ENCODE assay signal across 7 cellular contexts in genomic region chr17:4788159-4788806, GRCh38. TPM values are rescaled to one million over a fixed set of nuclear protein-coding genes. Genes with fewer than 3 reads are reported as not detected.
DNase-seq lines count a peak whose midpoint lies in the region; ATAC-seq and TF ChIP-seq lines count a peak whose summit lies in the region.
"Had no signal": no experiment of that assay in that cellular context is flagged by ENCODE, and none has a peak within 500 bp of the region (broad histone marks: within the 10 kb centered on the region; RNA-seq: fewer than 3 reads in every experiment).

No MANE protein-coding gene starts in this region.

- peak overlapping the region; percentile 97 for H3K4me2 ChIP-seq in trophoblast cell (ENCODE audit: low read length)

- H3K36me3 Mint-ChIP-seq in dendritic cell treated with granulocyte-macrophage colony-stimulating factor and Interleukin-4, amounts not matched to agents 40 ng/mL and 50 ng/mL, for 4 days (ENCODE audit: low read depth), result peaks cover 13% of the 10 kb centered on the region

- no peak overlapping the region for H3K4ac ChIP-seq in trophoblast cell (ENCODE audit: low read depth, low read length)

- H3K18ac ChIP-seq in trophoblast cell (ENCODE audit: low read length), result no peak overlapping the region

- H2BK5ac ChIP-seq in trophoblast cell (ENCODE audit: low read depth, low read length, poor library complexity), result no peak overlapping the region

- no peak overlapping the region for H2AK5ac ChIP-seq in trophoblast cell (ENCODE audit: low read length)

- no peaks in the 10 kb centered on the region for H3K9me3 Mint-ChIP-seq in dendritic cell treated with granulocyte-macrophage colony-stimulating factor and Interleukin-4, amounts not matched to agents 40 ng/mL and 50 ng/mL, for 4 days

- peaks cover 55% of the 10 kb centered on the region for H3K27me3 Mint-ChIP-seq in dendritic cell treated with granulocyte-macrophage colony-stimulating factor and Interleukin-4, amounts not matched to agents 40 ng/mL and 50 ng/mL, for 4 days

- H3K79me1 ChIP-seq in trophoblast cell (ENCODE audit: low read length), result peaks cover 16% of the 10 kb centered on the region

- POLR2A ChIA-PET in GM10248 (lab: Yijun Ruan, JAX), result no interaction called here

- no peaks in the 10 kb centered on the region for H3K36me3 ChIP-seq in trophoblast cell (ENCODE audit: control insufficient read depth in 1 of 2, insufficient read depth in 2 of 2, low read length in 2 of 2)

- H3K4me1 ChIP-seq in trophoblast cell (ENCODE audit: control insufficient read depth in 1 of 2, insufficient read depth in 2 of 2, low read length in 2 of 2), result peaks cover 6 to 8% of the 10 kb centered on the region in 2 experiments

- WGBS in trophoblast cell (ENCODE audit: extremely low coverage, insufficient coverage, insufficient read length), result no CpG with 5 or more reads among the region's 14 CpGs

- CTCF ChIA-PET in GM10248 (lab: Yijun Ruan, JAX), result interaction anchor here (0.8 to 2.5 kb wide), 6 partner anchors 9 to 115 kb away, joined by 3 to 9 read pairs (median 4); partner anchors contain the start of genes ARRB2, C17orf107 and CHRNE

- TF ChIP-seq CTCF in LNCaP clone FGC (IDR thresholded peaks at IDR 0.05; ENCODE audit: control insufficient read depth, extremely low read depth, insufficient read depth) (no peak), GM10248 (IDR thresholded peaks at IDR 0.05; ENCODE audit: control extremely low read depth, extremely low read depth, low read depth, missing control alignments) (no peak)

- H3K9me3 ChIP-seq in trophoblast cell (ENCODE audit: insufficient read depth, low read depth, low read length), result peaks cover 1% of the 10 kb centered on the region

- H3K27ac ChIP-seq in trophoblast cell (ENCODE audit: low read depth, low read length), result no peak overlapping the region

- H3K27me3 ChIP-seq in trophoblast cell (ENCODE audit: insufficient read depth, low read length), result no peaks in the 10 kb centered on the region

- H4K12ac ChIP-seq in trophoblast cell (ENCODE audit: low read depth, low read length), result peak overlapping the region; percentile 13

- H4K91ac ChIP-seq in trophoblast cell (ENCODE audit: low read depth, low read length), result no peak overlapping the region

- no peak overlapping the region for H2BK12ac ChIP-seq in trophoblast cell (ENCODE audit: low read length)

- peaks cover 58% of the 10 kb centered on the region for H3K4me1 Mint-ChIP-seq in dendritic cell treated with granulocyte-macrophage colony-stimulating factor and Interleukin-4, amounts not matched to agents 40 ng/mL and 50 ng/mL, for 4 days (ENCODE audit: low read depth)

- H3K4me3 Mint-ChIP-seq in dendritic cell treated with granulocyte-macrophage colony-stimulating factor and Interleukin-4, amounts not matched to agents 40 ng/mL and 50 ng/mL, for 4 days, result peak overlapping the region; percentile 84

- no peak overlapping the region for H3K23ac ChIP-seq in trophoblast cell (ENCODE audit: low read length)

- H4K8ac ChIP-seq in trophoblast cell (ENCODE audit: low read depth, low read length), result no peak overlapping the region

- H2AFZ ChIP-seq in trophoblast cell (ENCODE audit: insufficient read depth, low read length, poor library complexity), result no peak overlapping the region

- no peak overlapping the region for H2BK120ac ChIP-seq in trophoblast cell (ENCODE audit: insufficient read depth, low read length, poor library complexity)

- no peak for DNase-seq in LNCaP clone FGC (ENCODE audit: low read depth)
- DNase-seq in trophoblast cell, result no peak
- no peak for DNase-seq in GM10248 (ENCODE audit: extremely low spot score)
- DNase-seq: effector CD8-positive, alpha-beta T cell; NCI-H1694 had no signal

- peak overlapping the region; percentile 94 for H3K27ac Mint-ChIP-seq in dendritic cell treated with granulocyte-macrophage colony-stimulating factor and Interleukin-4, amounts not matched to agents 40 ng/mL and 50 ng/mL, for 4 days

- H3K14ac ChIP-seq in trophoblast cell (ENCODE audit: low read length), result no peak overlapping the region

- intact Hi-C loops in dendritic cell treated with granulocyte-macrophage colony-stimulating factor and Interleukin-4, amounts not matched to agents 40 ng/mL and 50 ng/mL, for 4 days (cut with micrococcal nuclease), result loop anchor here (5.0 kb wide), 1 partner anchor 56 kb away; the partner anchor contains the start of gene MED11

- no peak for ATAC-seq in HG02798 (IDR thresholded peaks at IDR 0.05; ENCODE audit: poor library complexity, unreplicated experiment)

- H3K9ac ChIP-seq in trophoblast cell (ENCODE audit: low read length), result no peak overlapping the region

- peak overlapping the region; percentile 78 for H3K4me3 ChIP-seq in LNCaP clone FGC (ENCODE audit: low read depth, low read length)
- no peak overlapping the region for H3K4me3 ChIP-seq in trophoblast cell (ENCODE audit: low read depth, low read length)

- peaks cover 11% of the 10 kb centered on the region for H3K79me2 ChIP-seq in trophoblast cell (ENCODE audit: control insufficient read depth, insufficient read depth, low read length, poor library complexity)

RNA-seq across cellular contexts. Expression of gene GLTPD2, which starts 0.5 kb away (rescaled TPM):
- 0.26 and 0.31 TPM in 2 replicates for polyA plus RNA-seq in trophoblast cell (2013)

RNA-seq across cellular contexts. Expression of gene VMO1, which starts 2.1 kb away (rescaled TPM):
- 0.47 and 0.77 TPM in 2 replicates for polyA plus RNA-seq in trophoblast cell (2013)

RNA-seq across cellular contexts. Expression of gene PSMB6, which starts 7.7 kb away (rescaled TPM):
- polyA plus RNA-seq in trophoblast cell (2013), result 295 and 308 TPM in 2 replicates

RNA-seq across cellular contexts. Expression of gene TM4SF5, which starts 16.6 kb away (rescaled TPM):
- polyA plus RNA-seq in trophoblast cell (2013), result not detected in 2 replicates
